Comparison of ENCODE assay signal across 29 cellular contexts in genomic region chr3:87498358-87499080, GRCh38.
"Had no signal": no experiment of that assay in that cellular context is flagged by ENCODE, and none has a peak within 500 bp of the region (broad histone marks: within the 10 kb centered on the region; RNA-seq: fewer than 3 reads in every experiment).

No MANE protein-coding gene starts in this region.

- H2AFZ ChIP-seq: hepatocyte had no signal

- H3K4me3 ChIP-seq: hepatocyte, left lung, lung, right lobe of liver, smooth muscle cell, vagina had no signal

- H3K4me3 Mint-ChIP-seq: activated B cell treated with CpG ODN at 0.5 μM for 24 hours; activated CD4-positive, alpha-beta T cell treated with anti-CD3 and anti-CD28 coated beads for 36 hours; activated naive CD4-positive, alpha-beta T cell treated with anti-CD3 and anti-CD28 coated beads, Interleukin-2, amount 10 ng/mL, durations not matched to agents 7 days and 5 days; dendritic cell treated with granulocyte-macrophage colony-stimulating factor and Interleukin-4, amounts not matched to agents 40 ng/mL and 50 ng/mL, for 4 days; immature natural killer cell; naive thymus-derived CD4-positive, alpha-beta T cell; neural crest cell; stimulated activated naive B cell treated with anti-CD40 and anti-IgM and Interleukin-4, amounts not matched to agents 10 μg/mL and 1 μg/mL and 100 μg/mL, for 72 hours had no signal

- H3K9me3 Mint-ChIP-seq: activated B cell treated with CpG ODN at 0.5 μM for 24 hours; activated naive CD4-positive, alpha-beta T cell treated with anti-CD3 and anti-CD28 coated beads, Interleukin-2, amount 10 ng/mL, durations not matched to agents 7 days and 5 days; neural crest cell; stimulated activated naive B cell treated with anti-CD40 and anti-IgM and Interleukin-4, amounts not matched to agents 10 μg/mL and 1 μg/mL and 100 μg/mL, for 72 hours had no signal

- H3K4me1 ChIP-seq: left lung, right lobe of liver, vagina had no signal

- H3K27me3 ChIP-seq: hepatocyte, left lung, right lobe of liver, vagina had no signal

- H3K79me2 ChIP-seq: hepatocyte had no signal

- H3K36me3 ChIP-seq: left lung, right lobe of liver, vagina had no signal

- H3K4me1 Mint-ChIP-seq: activated B cell treated with CpG ODN at 0.5 μM for 24 hours; activated CD4-positive, alpha-beta T cell treated with anti-CD3 and anti-CD28 coated beads for 36 hours; activated naive CD4-positive, alpha-beta T cell treated with anti-CD3 and anti-CD28 coated beads, Interleukin-2, amount 10 ng/mL, durations not matched to agents 7 days and 5 days; immature natural killer cell; naive thymus-derived CD4-positive, alpha-beta T cell; neural crest cell; stimulated activated naive B cell treated with anti-CD40 and anti-IgM and Interleukin-4, amounts not matched to agents 10 μg/mL and 1 μg/mL and 100 μg/mL, for 72 hours had no signal

- H3K27me3 Mint-ChIP-seq: activated CD4-positive, alpha-beta T cell treated with anti-CD3 and anti-CD28 coated beads for 36 hours; dendritic cell treated with granulocyte-macrophage colony-stimulating factor and Interleukin-4, amounts not matched to agents 40 ng/mL and 50 ng/mL, for 4 days had no signal

- H3K27ac ChIP-seq: hepatocyte, left lung, right lobe of liver, vagina had no signal

- H3K4me2 ChIP-seq: hepatocyte, smooth muscle cell had no signal

- H3K36me3 Mint-ChIP-seq: activated naive CD4-positive, alpha-beta T cell treated with anti-CD3 and anti-CD28 coated beads, Interleukin-2, amount 10 ng/mL, durations not matched to agents 7 days and 5 days; immature natural killer cell; naive thymus-derived CD4-positive, alpha-beta T cell; stimulated activated naive B cell treated with anti-CD40 and anti-IgM and Interleukin-4, amounts not matched to agents 10 μg/mL and 1 μg/mL and 100 μg/mL, for 72 hours had no signal

- DNase-seq: activated B cell treated with CpG ODN at 0.5 μM for 24 hours; activated CD4-positive, alpha-beta T cell treated with anti-CD3 and anti-CD28 coated beads for 36 hours; activated CD4-positive, alpha-beta T cell treated with anti-CD3 and anti-CD28 coated beads, Interleukin-2, amount 50 U/mL, for 48 hours; activated effector memory CD4-positive, alpha-beta T cell treated with anti-CD3 and anti-CD28 coated beads, Interleukin-2, amount 50 U/mL, for 16 hours; activated naive CD4-positive, alpha-beta T cell treated with anti-CD3 and anti-CD28 coated beads, Interleukin-2, amount 10 ng/mL, durations not matched to agents 7 days and 5 days; activated T-cell treated with anti-CD3 and anti-CD28 coated beads, Interleukin-2, amount 50 U/mL, for 48 hours; amygdala; caudate nucleus; effector CD8-positive, alpha-beta T cell; foreskin melanocyte; glutamatergic neuron; immature natural killer cell; kidney glomerular epithelial cell; left lung; naive thymus-derived CD4-positive, alpha-beta T cell; occipital lobe; posterior cingulate gyrus; right lobe of liver; stimulated activated CD4-positive, alpha-beta T cell treated with anti-CD3 and anti-CD28 coated beads, Interleukin-15, amount 100 ng/mL, for 24 hours; stimulated activated CD8-positive, alpha-beta memory T cell treated with anti-CD3 and anti-CD28 coated beads, Interleukin-4, amount 100 ng/mL, for 48 hours; stimulated activated naive B cell treated with anti-CD40 and anti-IgM and Interleukin-4, amounts not matched to agents 10 μg/mL and 1 μg/mL and 100 μg/mL, for 72 hours; T1000; trophoblast cell had no signal

- H3K9me3 ChIP-seq: left lung, right lobe of liver, vagina had no signal

- H3K27ac Mint-ChIP-seq: activated B cell treated with CpG ODN at 0.5 μM for 24 hours; activated CD4-positive, alpha-beta T cell treated with anti-CD3 and anti-CD28 coated beads for 36 hours; activated naive CD4-positive, alpha-beta T cell treated with anti-CD3 and anti-CD28 coated beads, Interleukin-2, amount 10 ng/mL, durations not matched to agents 7 days and 5 days; dendritic cell treated with granulocyte-macrophage colony-stimulating factor and Interleukin-4, amounts not matched to agents 40 ng/mL and 50 ng/mL, for 4 days; immature natural killer cell; naive thymus-derived CD4-positive, alpha-beta T cell; stimulated activated naive B cell treated with anti-CD40 and anti-IgM and Interleukin-4, amounts not matched to agents 10 μg/mL and 1 μg/mL and 100 μg/mL, for 72 hours had no signal
